ENCODE assay signal across 1 cellular context in genomic region chr1:155172732-155173477, GRCh38.
A peak's percentile ranks its signal among the peaks of the same experiment; 100 is the strongest.
TF ChIP-seq lines count a peak whose summit lies in the region.

Gene KRTCAP2, minus strand, starts transcription at chr1:155173304. Its CDS starts 80 bp downstream, at chr1:155173224.

TF ChIP-seq in K562, 482 proteins besides CTCF, POLR2A, EP300 and RAD21 (continued from another document and continues in another):
- TF ChIP-seq THAP7 (CRISPR knock-in tag; IDR thresholded peaks at IDR 0.05): 0 out of 2 replicates have a peak, but pooled peaks have one; percentile 12
- peak; percentile 75 for TF ChIP-seq KDM5B (IDR thresholded peaks at IDR 0.05; ENCODE audit: insufficient replicate concordance, low read depth, low read length)
- no peak for TF ChIP-seq ZBTB5 (IDR thresholded peaks at IDR 0.05)
- TF ChIP-seq SMAD1 (IDR thresholded peaks at IDR 0.05; ENCODE audit: low read depth, low read length, partially characterized antibody): peak; percentile 51
- peak; percentile 47 for TF ChIP-seq PRDM10 (IDR thresholded peaks at IDR 0.05; ENCODE audit: partially characterized antibody)
- TF ChIP-seq SMC3 (conservative IDR thresholded peaks at IDR 0.05; ENCODE audit: insufficient read depth, low read depth, low read length): peak; percentile 71
- TF ChIP-seq TAF1 (IDR thresholded peaks at IDR 0.05; ENCODE audit: control insufficient read depth, extremely low read depth, insufficient read depth, low read length, severe bottlenecking): peak; percentile 88
- peak in 2 of 3 experiments; percentile 46 to 67 for TF ChIP-seq YY1 (IDR thresholded peaks at IDR 0.05; ENCODE audit: borderline replicate concordance in 1 of 3, control insufficient read depth in 1 of 3, extremely low read depth in 1 of 3, insufficient read depth in 3 of 3, insufficient read length in 1 of 3, insufficient replicate concordance in 2 of 3, low read depth in 1 of 3, low read length in 2 of 3)
- TF ChIP-seq SFPQ (IDR thresholded peaks at IDR 0.05; ENCODE audit: low read depth, low read length): no peak
- TF ChIP-seq HMGN3 (IDR thresholded peaks at IDR 0.05; ENCODE audit: borderline replicate concordance, extremely low read depth, insufficient read length, low read depth, low read length): peak; percentile 65
- 0 out of 2 replicates have a peak, but pooled peaks have one; percentile 26 for TF ChIP-seq ZNF165 (CRISPR knock-in tag; IDR thresholded peaks at IDR 0.05; ENCODE audit: borderline replicate concordance)
- TF ChIP-seq NBN (IDR thresholded peaks at IDR 0.05; ENCODE audit: low read depth): no peak
- peak; percentile 65; the same call in 1 of the 2 replicates for TF ChIP-seq NFRKB (IDR thresholded peaks at IDR 0.05; ENCODE audit: low read depth)
- TF ChIP-seq TFAP4 (CRISPR knock-in tag; IDR thresholded peaks at IDR 0.05; ENCODE audit: borderline replicate concordance): peak; percentile 74
- 0 out of 2 replicates have a peak, but pooled peaks have one; percentile 70 for TF ChIP-seq DIDO1 (tag; IDR thresholded peaks at IDR 0.05; ENCODE audit: low read depth)
- TF ChIP-seq KDM2B (CRISPR knock-in tag; IDR thresholded peaks at IDR 0.05): 0 out of 2 replicates have a peak, but pooled peaks have one; percentile 31
- TF ChIP-seq ZNF316 (IDR thresholded peaks at IDR 0.05): peak; percentile 10; the same call in 1 of the 2 replicates
- TF ChIP-seq MYC (IDR thresholded peaks at IDR 0.05; ENCODE audit: low read depth, low read length): peak; percentile 66
- TF ChIP-seq MYC (CRISPR knock-in tag; IDR thresholded peaks at IDR 0.05; ENCODE audit: borderline replicate concordance, low read depth): no peak
- TF ChIP-seq ID3 (CRISPR knock-in tag; IDR thresholded peaks at IDR 0.05): no peak
- TF ChIP-seq ID3 (tag; IDR thresholded peaks at IDR 0.05): 0 out of 2 replicates have a peak, but pooled peaks have one; percentile 33
- TF ChIP-seq POLR3A (IDR thresholded peaks at IDR 0.05; ENCODE audit: borderline replicate concordance, extremely low read depth, insufficient read depth, insufficient read length): no peak
- TF ChIP-seq SRF (CRISPR knock-in tag; IDR thresholded peaks at IDR 0.05): peak in 1 of 2 experiments; percentile 83; a peak in 2 of 4 replicates
- TF ChIP-seq ZBTB2 (IDR thresholded peaks at IDR 0.05): peak; percentile 97
- TF ChIP-seq ZKSCAN8 (CRISPR knock-in tag; IDR thresholded peaks at IDR 0.05): no peak
- no peak for TF ChIP-seq ASH1L (IDR thresholded peaks at IDR 0.05; ENCODE audit: borderline replicate concordance, low read depth, partially characterized antibody)
- 0 out of 2 replicates have a peak, but pooled peaks have one; percentile 62 for TF ChIP-seq ZBTB1 (CRISPR knock-in tag; IDR thresholded peaks at IDR 0.05; ENCODE audit: borderline replicate concordance, low read depth)
- peak; percentile 68; the same call in 1 of the 2 replicates for TF ChIP-seq GTF2F1 (IDR thresholded peaks at IDR 0.05; ENCODE audit: low read depth, low read length)
- TF ChIP-seq POLR2AphosphoS5 (IDR thresholded peaks at IDR 0.05; ENCODE audit: control insufficient read depth, insufficient read depth, low read depth, low read length): peak; percentile 88
- peak; percentile 69; the same call in 1 of the 2 replicates for TF ChIP-seq ETV5 (CRISPR knock-in tag; IDR thresholded peaks at IDR 0.05; ENCODE audit: low read depth)
- no peak for TF ChIP-seq ZNF436 (CRISPR knock-in tag; IDR thresholded peaks at IDR 0.05)
- TF ChIP-seq ZHX1 (conservative IDR thresholded peaks at IDR 0.05; ENCODE audit: low read length): 0 out of 2 replicates have a peak, but pooled peaks have one; percentile 69
- TF ChIP-seq CCAR2 (IDR thresholded peaks at IDR 0.05; ENCODE audit: low read depth, low read length): no peak
- peak; percentile 89 for TF ChIP-seq POLR2G (IDR thresholded peaks at IDR 0.05; ENCODE audit: low read depth, low read length)
- TF ChIP-seq ZNF140 (CRISPR knock-in tag; IDR thresholded peaks at IDR 0.05): no peak
- peak; percentile 84 for TF ChIP-seq RBBP5 (IDR thresholded peaks at IDR 0.05; ENCODE audit: borderline replicate concordance, insufficient read depth, low read length, poor library complexity, severe bottlenecking)
- no peak for TF ChIP-seq RAD51 (IDR thresholded peaks at IDR 0.05; ENCODE audit: borderline replicate concordance, low read depth)
- no peak for TF ChIP-seq SIRT6 (IDR thresholded peaks at IDR 0.05; ENCODE audit: low read depth, low read length)
- 0 out of 2 replicates have a peak, but pooled peaks have one; percentile 11 for TF ChIP-seq ZBTB17 (CRISPR knock-in tag; IDR thresholded peaks at IDR 0.05)
- TF ChIP-seq LCOR (CRISPR knock-in tag; IDR thresholded peaks at IDR 0.05): peak; percentile 76
- TF ChIP-seq GMEB1 (CRISPR knock-in tag; IDR thresholded peaks at IDR 0.05): 0 out of 2 replicates have a peak, but pooled peaks have one; percentile 11
- TF ChIP-seq SMARCA5 (IDR thresholded peaks at IDR 0.05): 0 out of 2 replicates have a peak, but pooled peaks have one; percentile 27
- no peak for TF ChIP-seq HDGF (IDR thresholded peaks at IDR 0.05)
- TF ChIP-seq SMARCA4 (IDR thresholded peaks at IDR 0.05): 0 out of 2 replicates have a peak, but pooled peaks have one; percentile 6
- no peak for TF ChIP-seq NFIX (CRISPR knock-in tag; IDR thresholded peaks at IDR 0.05; ENCODE audit: low read depth)
